In genomic region chr18:68532328-68532885, GRCh38 we compare ENCODE assay signal across 24 cellular contexts.
A peak's percentile ranks its signal among the peaks of the same experiment; 100 is the strongest.
DNase-seq lines count a peak whose midpoint lies in the region; ATAC-seq and TF ChIP-seq lines count a peak whose summit lies in the region.
"Had no signal": no experiment of that assay in that cellular context is flagged by ENCODE, and none has a peak within 500 bp of the region (broad histone marks: within the 10 kb centered on the region; RNA-seq: fewer than 3 reads in every experiment).

No MANE protein-coding gene starts in this region.

- H3K27me3 ChIP-seq in fibroblast of lung (ENCODE audit: control insufficient read depth, insufficient read depth, low read length), result no peaks in the 10 kb centered on the region
- H3K27me3 ChIP-seq: gastrocnemius medialis, right atrium auricular region had no signal

- ATAC-seq in HG02610 (IDR thresholded peaks at IDR 0.05; ENCODE audit: unreplicated experiment), result peak; percentile 82
- no peak for ATAC-seq in GM21528 (IDR thresholded peaks at IDR 0.05; ENCODE audit: low FRiP score, unreplicated experiment)
- ATAC-seq in HG03378 (IDR thresholded peaks at IDR 0.05; ENCODE audit: unreplicated experiment), result no peak
- no peak for ATAC-seq in stimulated activated naive B cell treated with anti-CD40 and anti-IgM and Interleukin-4, amounts not matched to agents 10 μg/mL and 1 μg/mL and 100 μg/mL, for 72 hours (replicated peaks)
- no peak for ATAC-seq in GM19324 (IDR thresholded peaks at IDR 0.05; ENCODE audit: low FRiP score, unreplicated experiment)
- ATAC-seq: esophagus mucosa, gastrocnemius medialis, lower lobe of right lung had no signal

- H2AFZ ChIP-seq in fibroblast of lung (ENCODE audit: low read length), result peak overlapping the region; percentile 76

- H4K20me1 ChIP-seq in fibroblast of lung (ENCODE audit: control insufficient read depth, extremely low read depth, insufficient read depth, low read length), result no peaks in the 10 kb centered on the region

- no peak overlapping the region for H3K4me3 ChIP-seq in fibroblast of lung (replicated peaks in 1 of 4; ENCODE audit: control extremely low read depth in 1 of 4, insufficient read depth in 1 of 4, low read depth in 3 of 4, low read length in 4 of 4)
- H3K4me3 ChIP-seq: gastrocnemius medialis, lower lobe of right lung, right atrium auricular region had no signal

- TF ChIP-seq CTCF in fibroblast of lung (conservative IDR thresholded peaks at IDR 0.05 in 1 of 2, IDR thresholded peaks at IDR 0.05 in 1 of 2; ENCODE audit: low read depth in 1 of 2, low read length in 2 of 2), result no peak

- H3K4me1 Mint-ChIP-seq in stimulated activated naive B cell treated with anti-CD40 and anti-IgM and Interleukin-4, amounts not matched to agents 10 μg/mL and 1 μg/mL and 100 μg/mL, for 72 hours, result no peaks in the 10 kb centered on the region

- no peak overlapping the region for H3K27ac Mint-ChIP-seq in stimulated activated naive B cell treated with anti-CD40 and anti-IgM and Interleukin-4, amounts not matched to agents 10 μg/mL and 1 μg/mL and 100 μg/mL, for 72 hours
- H3K27ac Mint-ChIP-seq: T-helper 1 cell treated with Interleukin-12 subunit alpha and Interleukin-12 subunit beta and Interleukin-4 antibody, amounts not matched to agents 30 μg/mL and 1 μg/mL, for 36 hours had no signal

- peaks cover 2% of the 10 kb centered on the region for H3K4me1 ChIP-seq in fibroblast of lung (ENCODE audit: control insufficient read depth, extremely low read depth, insufficient read depth, low read length)
- H3K4me1 ChIP-seq: gastrocnemius medialis, lower lobe of right lung, right atrium auricular region had no signal

- H3K27me3 Mint-ChIP-seq in stimulated activated naive B cell treated with anti-CD40 and anti-IgM and Interleukin-4, amounts not matched to agents 10 μg/mL and 1 μg/mL and 100 μg/mL, for 72 hours, result no peaks in the 10 kb centered on the region

- DNase-seq in NCI-H748 (lab: John Stamatoyannopoulos, UW; ENCODE audit: unreplicated experiment) (peak; percentile 91), fibroblast of lung (ENCODE audit: low read depth in 2 of 2) (no peak), occipital lobe (lab: John Stamatoyannopoulos, UW) (peak; percentile 2)
- DNase-seq in stimulated activated naive B cell treated with anti-CD40 and anti-IgM and Interleukin-4, amounts not matched to agents 10 μg/mL and 1 μg/mL and 100 μg/mL, for 72 hours, result no peak
- DNase-seq: activated CD4-positive, alpha-beta T cell treated with anti-CD3 and anti-CD28 coated beads for 4 hours; activated naive CD4-positive, alpha-beta T cell treated with anti-CD3 and anti-CD28 coated beads, Interleukin-2, amount 50 U/mL, for 16 hours; activated T-cell treated with anti-CD3 and anti-CD28 coated beads, Interleukin-2, amount 50 U/mL, for 48 hours; aorta; central memory CD4-positive, alpha-beta T cell; EL; gastrocnemius medialis; HCEC 1CT; islet precursor cell; lower lobe of right lung; NCI-H2029; NCI-H510A; trophoblast cell had no signal

- H3K9me3 Mint-ChIP-seq in stimulated activated naive B cell treated with anti-CD40 and anti-IgM and Interleukin-4, amounts not matched to agents 10 μg/mL and 1 μg/mL and 100 μg/mL, for 72 hours, result no peaks in the 10 kb centered on the region
- H3K9me3 Mint-ChIP-seq: T-helper 1 cell treated with Interleukin-12 subunit alpha and Interleukin-12 subunit beta and Interleukin-4 antibody, amounts not matched to agents 30 μg/mL and 1 μg/mL, for 36 hours had no signal

- H3K9me3 ChIP-seq in fibroblast of lung (ENCODE audit: control insufficient read depth, insufficient read depth, low read depth, low read length), result no peaks in the 10 kb centered on the region
- H3K9me3 ChIP-seq: gastrocnemius medialis, lower lobe of right lung, right atrium auricular region had no signal

- no peak overlapping the region for H3K9ac ChIP-seq in fibroblast of lung (ENCODE audit: insufficient read depth, low read length)

- no peak overlapping the region for H3K4me2 ChIP-seq in fibroblast of lung (ENCODE audit: extremely low read depth, insufficient read depth, low read length)

- H3K79me2 ChIP-seq in fibroblast of lung (ENCODE audit: control insufficient read depth, insufficient read depth, low read length), result no peaks in the 10 kb centered on the region

- no peaks in the 10 kb centered on the region for H3K36me3 ChIP-seq in fibroblast of lung (ENCODE audit: control insufficient read depth, insufficient read depth, low read length)
- H3K36me3 ChIP-seq: gastrocnemius medialis, lower lobe of right lung, right atrium auricular region had no signal

- H3K4me3 Mint-ChIP-seq in stimulated activated naive B cell treated with anti-CD40 and anti-IgM and Interleukin-4, amounts not matched to agents 10 μg/mL and 1 μg/mL and 100 μg/mL, for 72 hours, result no peak overlapping the region
- H3K4me3 Mint-ChIP-seq: T-helper 1 cell treated with Interleukin-12 subunit alpha and Interleukin-12 subunit beta and Interleukin-4 antibody, amounts not matched to agents 30 μg/mL and 1 μg/mL, for 36 hours had no signal

- H3K27ac ChIP-seq in fibroblast of lung (ENCODE audit: insufficient read depth, low read length), result no peak overlapping the region
- H3K27ac ChIP-seq: gastrocnemius medialis, lower lobe of right lung, right atrium auricular region had no signal

- H3K36me3 Mint-ChIP-seq in stimulated activated naive B cell treated with anti-CD40 and anti-IgM and Interleukin-4, amounts not matched to agents 10 μg/mL and 1 μg/mL and 100 μg/mL, for 72 hours, result no peaks in the 10 kb centered on the region

Comparison
In these comparisons a context has a peak if more than half of its experiments do, and no peak if none do; other contexts are left out.
1. DNase-seq: peak in NCI-H748 (single experiment) and occipital lobe (single experiment); none in fibroblast of lung (0 of 2) and stimulated activated naive B cell treated with anti-CD40 and anti-IgM and Interleukin-4, amounts not matched to agents 10 μg/mL and 1 μg/mL and 100 μg/mL, for 72 hours (single experiment).